Comparison of ENCODE assay signal across 17 cellular contexts in the genomic region with DNA sequence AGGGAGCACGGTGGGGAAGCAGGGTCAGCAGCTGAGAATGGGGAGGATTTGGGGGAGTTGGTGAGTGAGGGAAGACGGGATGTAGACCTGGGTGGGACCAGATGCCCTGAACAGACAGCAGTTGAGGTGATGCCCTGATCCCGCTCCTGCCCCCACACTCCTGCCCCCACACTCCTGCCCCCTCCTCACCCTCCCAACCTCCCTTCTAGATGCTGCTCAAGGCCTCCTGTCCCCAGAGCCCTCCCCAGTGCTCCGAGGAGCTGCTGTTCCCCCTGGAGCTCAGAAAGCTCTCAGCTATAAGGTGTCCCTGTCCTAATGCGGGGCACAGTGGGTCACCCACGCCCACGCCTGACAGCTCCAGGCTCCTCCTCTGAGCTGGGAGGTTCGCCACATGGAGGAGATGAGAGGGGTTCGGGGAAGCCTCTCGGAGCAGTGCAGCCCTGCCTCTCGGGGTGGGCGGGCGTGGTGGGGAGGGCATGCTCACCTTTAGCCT. TPM values are rescaled to one million over a fixed set of nuclear protein-coding genes. Genes with fewer than 3 reads are reported as not detected.
DNase-seq lines count a peak whose midpoint lies in the region; ATAC-seq, FAIRE-seq and TF ChIP-seq lines count a peak whose summit lies in the region.
"Had no signal": no experiment of that assay in that cellular context is flagged by ENCODE, and none has a peak within 500 bp of the region (broad histone marks: within the 10 kb centered on the region; RNA-seq: fewer than 3 reads in every experiment).

No MANE protein-coding gene starts in this region.

- peaks cover 8% of the 10 kb centered on the region for H3K27me3 Mint-ChIP-seq in chondrocyte (ENCODE audit: low read depth)
- no peaks in the 10 kb centered on the region for H3K27me3 Mint-ChIP-seq in activated CD4-positive, alpha-beta T cell treated with anti-CD3 and anti-CD28 coated beads, Interleukin-2, amount 10 ng/mL, durations not matched to agents 7 days and 5 days
- H3K27me3 Mint-ChIP-seq: CD4-positive, alpha-beta memory T cell had no signal

- WGBS in K562 (ENCODE audit: insufficient coverage, low coverage, missing lambda C conversion rate) = 20% methylated on average over 5 of the region's 13 CpGs

- no peaks in the 10 kb centered on the region for H3K9me3 Mint-ChIP-seq in chondrocyte (ENCODE audit: low read depth)
- no peaks in the 10 kb centered on the region for H3K9me3 Mint-ChIP-seq in activated CD4-positive, alpha-beta T cell treated with anti-CD3 and anti-CD28 coated beads, Interleukin-2, amount 10 ng/mL, durations not matched to agents 7 days and 5 days
- H3K9me3 Mint-ChIP-seq: CD4-positive, alpha-beta memory T cell had no signal

- TF ChIP-seq POLR2A in K562 (conservative IDR thresholded peaks at IDR 0.05) = no peak

- no peak for DNase-seq in K562 (ENCODE audit: extremely low read depth in 1 of 4, low spot score in 3 of 4)
- DNase-seq in chondrocyte (ENCODE audit: low spot score) = peak; percentile 62
- peak; percentile 81 for DNase-seq in osteoblast (ENCODE audit: insufficient read length, low spot score, missing footprints)
- no peak for DNase-seq in NOMO-1 treated with dmso at 0.1 percent for 144 hours (lab: John Stamatoyannopoulos, UW; ENCODE audit: unreplicated experiment)
- DNase-seq in stimulated activated CD4-positive, alpha-beta T cell treated with anti-CD3 and anti-CD28 coated beads, Interleukin-4, amount 100 ng/mL, for 4 hours = no peak
- DNase-seq in activated CD4-positive, alpha-beta T cell treated with anti-CD3 and anti-CD28 coated beads, Interleukin-2, amount 10 ng/mL, durations not matched to agents 7 days and 5 days = no peak
- DNase-seq: C1 segment of cervical spinal cord; Caco-2; CD4-positive, alpha-beta memory T cell; DMS153; DND-41; GM23248; H7; HCEC 1CT had no signal

- BruUV-seq in K562 (replicated peaks; lab: Mats Ljungman, UMichigan) = no TSS peak

- no peak for FAIRE-seq in K562 (lab: Jason Lieb, UNC)
- FAIRE-seq: G401.6, GM12892, H1 had no signal

- H3K4me3 Mint-ChIP-seq in chondrocyte (ENCODE audit: unreplicated experiment) = no peak overlapping the region
- H3K4me3 Mint-ChIP-seq in activated CD4-positive, alpha-beta T cell treated with anti-CD3 and anti-CD28 coated beads, Interleukin-2, amount 10 ng/mL, durations not matched to agents 7 days and 5 days = no peak overlapping the region
- H3K4me3 Mint-ChIP-seq: CD4-positive, alpha-beta memory T cell had no signal

- TF ChIP-seq RAD21 in K562 (CRISPR knock-in tag; conservative IDR thresholded peaks at IDR 0.05 in 1 of 2, IDR thresholded peaks at IDR 0.05 in 1 of 2) = no peak

- H3K4me1 ChIP-seq in K562 (replicated peaks in 1 of 2; ENCODE audit: control insufficient read depth in 2 of 2, insufficient read depth in 2 of 2, low read length in 2 of 2) (peaks cover 2 to 40% of the 10 kb centered on the region in 2 experiments; a peak in 3 of 5 replicates), osteoblast (ENCODE audit: insufficient read depth, low read length) (no peaks in the 10 kb centered on the region)
- H3K4me1 ChIP-seq: Caco-2 had no signal

- no peaks in the 10 kb centered on the region for H3K4me1 Mint-ChIP-seq in chondrocyte (ENCODE audit: low read depth)
- no peaks in the 10 kb centered on the region for H3K4me1 Mint-ChIP-seq in activated CD4-positive, alpha-beta T cell treated with anti-CD3 and anti-CD28 coated beads, Interleukin-2, amount 10 ng/mL, durations not matched to agents 7 days and 5 days
- H3K4me1 Mint-ChIP-seq: CD4-positive, alpha-beta memory T cell had no signal

- no peaks in the 10 kb centered on the region for H3K9me3 ChIP-seq in K562 (replicated peaks; ENCODE audit: control insufficient read depth, insufficient read depth, low read depth, low read length)
- no peaks in the 10 kb centered on the region for H3K9me3 ChIP-seq in osteoblast (ENCODE audit: low read depth, low read length)
- H3K9me3 ChIP-seq: Caco-2 had no signal

- intact Hi-C loops in K562 (cut with micrococcal nuclease) = no loop called here

- H3K4me3 ChIP-seq in K562 = no peak overlapping the region
- H3K4me3 ChIP-seq in osteoblast (ENCODE audit: insufficient read depth, low read length) = no peak overlapping the region
- H3K4me3 ChIP-seq: GM23248 had no signal

- H4K20me1 ChIP-seq in K562 (replicated peaks; ENCODE audit: control insufficient read depth, insufficient read depth, low read length) = no peaks in the 10 kb centered on the region
- H4K20me1 ChIP-seq in osteoblast (ENCODE audit: insufficient read depth, low read length) = no peaks in the 10 kb centered on the region

- no peak for TF ChIP-seq CTCF in K562 (IDR thresholded peaks at IDR 0.05 in 2 of 3, conservative IDR thresholded peaks at IDR 0.05 in 1 of 3; ENCODE audit: insufficient read depth in 2 of 3, low read depth in 1 of 3, low read length in 3 of 3)
- TF ChIP-seq CTCF in chondrocyte (IDR thresholded peaks at IDR 0.05) = no peak
- no peak for TF ChIP-seq CTCF in osteoblast (IDR thresholded peaks at IDR 0.05; ENCODE audit: extremely low read depth, low read depth, low read length)

- H3K27ac ChIP-seq in K562 (ENCODE audit: extremely low read depth, low read depth, low read length) (no peak overlapping the region), osteoblast (ENCODE audit: low read depth, low read length) (no peak overlapping the region)
- H3K27ac ChIP-seq: GM23248 had no signal

- no peak for ATAC-seq in K562

- H3K27me3 ChIP-seq in K562 (ENCODE audit: control insufficient read depth in 2 of 2, insufficient read depth in 2 of 2, low read length in 2 of 2) (peaks cover 0 to 17% of the 10 kb centered on the region in 2 experiments; a peak in 3 of 5 replicates), osteoblast (ENCODE audit: insufficient read depth, low read length) (no peaks in the 10 kb centered on the region)

- no peak overlapping the region for H3K4me2 ChIP-seq in K562 (ENCODE audit: insufficient read depth, low read length)
- no peak overlapping the region for H3K4me2 ChIP-seq in osteoblast (ENCODE audit: insufficient read depth, low read length)

- CTCF ChIA-PET in K562 (lab: Yijun Ruan, JAX; ENCODE audit: low intra/inter-chr PET ratio) = no interaction called here
- CTCF ChIA-PET in activated CD4-positive, alpha-beta T cell treated with anti-CD3 and anti-CD28 coated beads, Interleukin-2, amount 10 ng/mL, durations not matched to agents 7 days and 5 days (lab: Charles Lee) = interaction anchor here (0.7 kb wide), 1 partner anchor 25 kb away, joined by 3 read pairs; the partner anchor contains the start of gene TTLL12

- no peak for TF ChIP-seq EP300 in K562 (IDR thresholded peaks at IDR 0.05; ENCODE audit: low read length)

- H3K9ac ChIP-seq in K562 (ENCODE audit: insufficient read depth in 1 of 2, low read depth in 2 of 2, low read length in 2 of 2) = no peak overlapping the region
- H3K9ac ChIP-seq: GM23248 had no signal

- H2AFZ ChIP-seq in K562 (ENCODE audit: low read depth, low read length) (no peak overlapping the region), osteoblast (ENCODE audit: low read length) (no peak overlapping the region)
- H2AFZ ChIP-seq: GM23248 had no signal

- H3K36me3 ChIP-seq in K562 (ENCODE audit: control insufficient read depth, insufficient read depth, low read length) = no peaks in the 10 kb centered on the region
- H3K36me3 ChIP-seq in osteoblast (ENCODE audit: insufficient read depth, low read length) = no peaks in the 10 kb centered on the region

- H3K79me2 ChIP-seq in K562 (ENCODE audit: control insufficient read depth, insufficient read depth, low read length) (no peaks in the 10 kb centered on the region), osteoblast (ENCODE audit: insufficient read depth, low read length) (no peaks in the 10 kb centered on the region)

- peaks cover 4% of the 10 kb centered on the region for H3K36me3 Mint-ChIP-seq in chondrocyte (ENCODE audit: low read depth)
- H3K36me3 Mint-ChIP-seq in activated CD4-positive, alpha-beta T cell treated with anti-CD3 and anti-CD28 coated beads, Interleukin-2, amount 10 ng/mL, durations not matched to agents 7 days and 5 days (ENCODE audit: low read depth) = no peaks in the 10 kb centered on the region
- H3K36me3 Mint-ChIP-seq: CD4-positive, alpha-beta memory T cell had no signal

- no peaks in the 10 kb centered on the region for H3K9me1 ChIP-seq in K562 (ENCODE audit: control insufficient read depth, insufficient read depth, low read length)

- in situ Hi-C loops in K562 (cut with MboI) = no loop called here

- H3K27ac Mint-ChIP-seq in chondrocyte (ENCODE audit: unreplicated experiment) = no peak overlapping the region
- H3K27ac Mint-ChIP-seq in activated CD4-positive, alpha-beta T cell treated with anti-CD3 and anti-CD28 coated beads, Interleukin-2, amount 10 ng/mL, durations not matched to agents 7 days and 5 days = no peak overlapping the region
- H3K27ac Mint-ChIP-seq: CD4-positive, alpha-beta memory T cell had no signal

- POLR2A ChIA-PET in K562 (lab: Yijun Ruan, JAX) = no interaction called here
- POLR2A ChIA-PET in activated CD4-positive, alpha-beta T cell treated with anti-CD3 and anti-CD28 coated beads, Interleukin-2, amount 10 ng/mL, durations not matched to agents 7 days and 5 days (lab: Charles Lee) = no interaction called here

TF ChIP-seq in K562, 482 proteins besides CTCF, POLR2A, EP300 and RAD21:
- no peak for TF ChIP-seq ILK (tag; IDR thresholded peaks at IDR 0.05; ENCODE audit: borderline replicate concordance, low read depth)
- TF ChIP-seq EGR1 (conservative IDR thresholded peaks at IDR 0.05) = 0 out of 2 replicates have a peak, but pooled peaks have one; percentile 15
TF ChIP-seq in K562: peak in this region for 1.

RNA-seq across cellular contexts. Expression of gene TTLL12, which starts 25.1 kb away (rescaled TPM):
- 25.0 and 72.9 TPM in 2 replicates for total RNA-seq in K562 (2011; cell fraction: chromatin; rRNA removed; ENCODE audit: low replicate concordance)
- 53.6 and 60.0 TPM in 2 replicates for total RNA-seq in K562 (2011; cell fraction: nucleolus; rRNA removed)
- 38.6 and 40.0 TPM in 2 replicates for total RNA-seq in K562 (2011; cell fraction: nucleoplasm; rRNA removed)
- total RNA-seq in K562 (2014; rRNA removed) (110 and 158 TPM in 2 replicates), K562 (2014; rRNA removed; fragmentation: Illumina TruSeq; extraction: Trizol) (15.6 and 19.4 TPM in 2 replicates), K562 (2015; rRNA removed; fragmentation: Illumina TruSeq; extraction: Trizol) (43.0 and 46.7 TPM in 2 replicates), K562 (2021) (125 and 128 TPM in 2 replicates), chondrocyte (33.5 to 36.4 TPM (median 35.6 TPM) in 3 replicates), osteoblast (29.0 and 29.2 TPM in 2 replicates)
- polyA plus RNA-seq in K562 (2011; rRNA removed) (34.1 and 51.4 TPM in 2 replicates), K562 (2014; fragmentation: Illumina TruSeq; extraction: Trizol) (70.4 and 136 TPM in 2 replicates), K562 (2014; fragmentation: Nextera tagmentation; extraction: Ambion mirVana) (1 to 10 TPM; 1.3 to 1.6 TPM), K562 (2014; rRNA removed) (75.2 and 82.3 TPM in 2 replicates)
- polyA plus RNA-seq in K562 (2011; cell fraction: cytosol; rRNA removed) = 41.6 and 126 TPM in 2 replicates
- polyA plus RNA-seq in K562 (2011; cell fraction: nucleus; rRNA removed) = 57.2 and 116 TPM in 2 replicates
- polyA plus RNA-seq in K562 (2012) = 74.1 and 75.9 TPM in 2 replicates
- polyA minus RNA-seq in K562 (2011; rRNA and poly(A)+ RNA removed) = 18.4 and 27.6 TPM in 2 replicates
- polyA minus RNA-seq in K562 (2011; cell fraction: cytosol; rRNA and poly(A)+ RNA removed) = 57.8 and 61.9 TPM in 2 replicates
- polyA minus RNA-seq in K562 (2011; cell fraction: nucleus; rRNA and poly(A)+ RNA removed) = 24.0 and 25.8 TPM in 2 replicates
- total RNA-seq in activated CD4-positive, alpha-beta T cell treated with anti-CD3 and anti-CD28 coated beads, Interleukin-2, amount 10 ng/mL, durations not matched to agents 7 days and 5 days = 10 to 100 TPM; 42.9 to 44.6 TPM

Comparison
In these comparisons a context has a peak if more than half of its experiments do, and no peak if none do; other contexts are left out.
1. DNase-seq: peak in chondrocyte (single experiment) and osteoblast (single experiment); none in K562 (0 of 4), NOMO-1 treated with dmso at 0.1 percent for 144 hours (single experiment), stimulated activated CD4-positive, alpha-beta T cell treated with anti-CD3 and anti-CD28 coated beads, Interleukin-4, amount 100 ng/mL, for 4 hours (0 of 2) and activated CD4-positive, alpha-beta T cell treated with anti-CD3 and anti-CD28 coated beads, Interleukin-2, amount 10 ng/mL, durations not matched to agents 7 days and 5 days (single experiment).